1 cellular context compared by ENCODE assay signal in genomic region chr17:75456417-75457046, GRCh38.
TF ChIP-seq lines count a peak whose summit lies in the region.

TMEM94 (plus strand) TSS chr17:75456635; CDS start chr17:75471906, 15,271 bp downstream.

TF ChIP-seq in K562, 482 proteins besides CTCF, POLR2A, EP300 and RAD21 (continued from another document and continues in another):
- TF ChIP-seq TFE3 (CRISPR knock-in tag; IDR thresholded peaks at IDR 0.05), result no peak
- TF ChIP-seq GTF2B (IDR thresholded peaks at IDR 0.05; ENCODE audit: extremely low read depth, insufficient read length), result no peak
- no peak for TF ChIP-seq BCOR (IDR thresholded peaks at IDR 0.05)
- no peak for TF ChIP-seq ZNF764 (CRISPR knock-in tag; IDR thresholded peaks at IDR 0.05; ENCODE audit: low read depth)
- no peak for TF ChIP-seq TCFL5 (CRISPR knock-in tag; conservative IDR thresholded peaks at IDR 0.05)
- no peak for TF ChIP-seq SMAD1 (IDR thresholded peaks at IDR 0.05; ENCODE audit: low read depth, low read length, partially characterized antibody)
- no peak for TF ChIP-seq ZHX1 (conservative IDR thresholded peaks at IDR 0.05; ENCODE audit: low read length)
- no peak for TF ChIP-seq RBM22 (IDR thresholded peaks at IDR 0.05; ENCODE audit: low read depth, low read length, poor library complexity, severe bottlenecking)
- TF ChIP-seq NCOA1 (IDR thresholded peaks at IDR 0.05; ENCODE audit: low read depth), result no peak
- TF ChIP-seq CBX1 (IDR thresholded peaks at IDR 0.05; ENCODE audit: low read depth), result no peak
- peak; percentile 59 for TF ChIP-seq FOXM1 (IDR thresholded peaks at IDR 0.05; ENCODE audit: low read depth)
- TF ChIP-seq FOXM1 (CRISPR knock-in tag; IDR thresholded peaks at IDR 0.05; ENCODE audit: low read depth), result no peak
- TF ChIP-seq PRMT5 (CRISPR knock-in tag; IDR thresholded peaks at IDR 0.05), result no peak
- no peak for TF ChIP-seq NCOR1 (IDR thresholded peaks at IDR 0.05)
- no peak for TF ChIP-seq HIVEP1 (CRISPR knock-in tag; IDR thresholded peaks at IDR 0.05)
- no peak for TF ChIP-seq FOXO4 (CRISPR knock-in tag; IDR thresholded peaks at IDR 0.05)
- no peak for TF ChIP-seq HDAC8 (tag; IDR thresholded peaks at IDR 0.05)
- TF ChIP-seq PHF20 (IDR thresholded peaks at IDR 0.05; ENCODE audit: partially characterized antibody), result no peak
- no peak for TF ChIP-seq CHCHD3 (CRISPR knock-in tag; IDR thresholded peaks at IDR 0.05)
- 0 out of 2 replicates have a peak, but pooled peaks have one; percentile 44 for TF ChIP-seq POLR2H (tag; IDR thresholded peaks at IDR 0.05; ENCODE audit: low read depth)
- TF ChIP-seq BRCA1 (IDR thresholded peaks at IDR 0.05), result no peak
- TF ChIP-seq BRCA1 (CRISPR knock-in tag; IDR thresholded peaks at IDR 0.05), result no peak
- TF ChIP-seq KDM4B (IDR thresholded peaks at IDR 0.05; ENCODE audit: borderline replicate concordance in 2 of 2, low read depth in 1 of 2), result no peak
- TF ChIP-seq MCM5 (IDR thresholded peaks at IDR 0.05; ENCODE audit: low read depth), result no peak
- TF ChIP-seq ZEB2 (IDR thresholded peaks at IDR 0.05), result no peak
- no peak for TF ChIP-seq NKRF (IDR thresholded peaks at IDR 0.05; ENCODE audit: borderline replicate concordance)
- no peak for TF ChIP-seq PATZ1 (CRISPR knock-in tag; IDR thresholded peaks at IDR 0.05; ENCODE audit: borderline replicate concordance)
- no peak for TF ChIP-seq ZNF586 (CRISPR knock-in tag; conservative IDR thresholded peaks at IDR 0.05)
- no peak for TF ChIP-seq TCF15 (CRISPR knock-in tag; IDR thresholded peaks at IDR 0.05)
- TF ChIP-seq NR2C2 (CRISPR knock-in tag; IDR thresholded peaks at IDR 0.05), result no peak
- TF ChIP-seq NR2C2 (tag; IDR thresholded peaks at IDR 0.05), result peak; percentile 79
- peak; percentile 57; the same call in 1 of the 2 replicates for TF ChIP-seq CTBP1 (IDR thresholded peaks at IDR 0.05; ENCODE audit: borderline replicate concordance)
- TF ChIP-seq ZNF583 (CRISPR knock-in tag; IDR thresholded peaks at IDR 0.05), result no peak; the same call in 1 of the 2 replicates
- peak in 1 of 2 experiments; percentile 13 for TF ChIP-seq AFF1 (IDR thresholded peaks at IDR 0.05; ENCODE audit: low read depth in 1 of 2, partially characterized antibody in 2 of 2)
- no peak for TF ChIP-seq ZNF146 (CRISPR knock-in tag; IDR thresholded peaks at IDR 0.05; ENCODE audit: unreplicated experiment)
- TF ChIP-seq C11orf30 (IDR thresholded peaks at IDR 0.05; ENCODE audit: low read depth), result no peak; the same call in 1 of the 2 replicates
- 0 out of 2 replicates have a peak, but pooled peaks have one; percentile 64 for TF ChIP-seq ZNF197 (CRISPR knock-in tag; IDR thresholded peaks at IDR 0.05; ENCODE audit: low read depth)
- TF ChIP-seq ZNF174 (CRISPR knock-in tag; IDR thresholded peaks at IDR 0.05), result no peak
- no peak for TF ChIP-seq FOXJ3 (CRISPR knock-in tag; IDR thresholded peaks at IDR 0.05)
- TF ChIP-seq SUPT5H (IDR thresholded peaks at IDR 0.05), result peak; percentile 68
- TF ChIP-seq CREB5 (CRISPR knock-in tag; IDR thresholded peaks at IDR 0.05), result no peak; the same call in 1 of the 2 replicates
- TF ChIP-seq THAP7 (CRISPR knock-in tag; IDR thresholded peaks at IDR 0.05), result no peak
- peak; percentile 69; the same call in 1 of the 2 replicates for TF ChIP-seq EP400 (IDR thresholded peaks at IDR 0.05)
- peak; percentile 98 for TF ChIP-seq NEUROD1 (IDR thresholded peaks at IDR 0.05; ENCODE audit: borderline replicate concordance, low read depth, low read length, partially characterized antibody)
- peak; percentile 52 for TF ChIP-seq GMEB1 (CRISPR knock-in tag; IDR thresholded peaks at IDR 0.05)
- TF ChIP-seq GABPB1 (CRISPR knock-in tag; IDR thresholded peaks at IDR 0.05), result peak; percentile 80; the same call in 1 of the 2 replicates
